Comparison of ENCODE assay signal across 8 cellular contexts in the genomic region with DNA sequence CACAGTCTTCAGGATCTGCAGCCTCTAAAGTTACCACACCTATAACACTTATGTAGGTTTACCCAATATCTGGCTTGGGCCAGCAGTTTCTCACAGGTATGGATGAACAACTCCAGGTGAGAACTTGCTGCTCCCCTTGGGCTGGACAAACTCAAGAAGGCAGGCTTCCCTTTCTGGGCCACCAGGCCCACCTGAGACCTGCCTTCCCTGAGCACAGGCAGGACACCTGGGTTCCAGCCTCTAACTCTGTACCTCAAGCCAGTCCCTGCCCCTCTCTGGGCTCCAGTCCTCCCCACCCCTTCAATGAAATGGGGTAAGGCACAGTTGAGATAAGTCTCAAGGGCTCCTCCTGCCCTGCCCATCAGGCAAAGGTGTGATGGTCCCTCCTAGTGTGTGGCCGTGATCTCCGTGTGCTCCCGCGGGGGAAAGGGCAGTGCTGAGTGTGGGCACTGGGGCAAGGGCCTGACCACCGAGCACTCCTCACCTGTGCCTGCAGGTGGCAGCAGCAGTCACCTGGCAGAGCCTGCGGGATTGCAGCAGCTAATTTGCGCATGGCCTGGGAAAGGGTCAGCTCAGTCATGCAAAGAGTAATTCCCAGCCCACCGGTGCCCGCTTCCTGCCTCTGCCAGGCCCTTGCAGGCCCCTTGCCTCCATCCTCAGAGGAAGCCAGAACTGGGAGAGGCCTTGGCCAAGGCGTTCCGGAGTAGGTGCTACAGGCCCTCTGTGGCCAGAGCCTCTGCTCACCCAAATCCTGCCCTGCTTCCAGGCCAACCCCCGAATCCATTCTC. TPM values are rescaled to one million over a fixed set of nuclear protein-coding genes. Genes with fewer than 3 reads are reported as not detected.
A peak's percentile ranks its signal among the peaks of the same experiment; 100 is the strongest.
DNase-seq lines count a peak whose midpoint lies in the region; ATAC-seq, FAIRE-seq and TF ChIP-seq lines count a peak whose summit lies in the region.

No MANE protein-coding gene starts in this region.

- ATAC-seq in HG03439 (IDR thresholded peaks at IDR 0.05; ENCODE audit: unreplicated experiment), result peak; percentile 46
- peak; percentile 93 for ATAC-seq in mucosa of descending colon
- ATAC-seq in HG03520 (IDR thresholded peaks at IDR 0.05; ENCODE audit: unreplicated experiment), result no peak

- TF ChIP-seq POLR2A in H1 (IDR thresholded peaks at IDR 0.05; ENCODE audit: control extremely low read depth in 1 of 2, low read depth in 2 of 2, low read length in 2 of 2), result no peak

- intact Hi-C loops in mucosa of descending colon (cut with DNase I, micrococcal nuclease), result no loop called here

- no peak for TF ChIP-seq EP300 in H1 (IDR thresholded peaks at IDR 0.05; ENCODE audit: borderline replicate concordance in 1 of 2, low read depth in 2 of 2, low read length in 2 of 2)

- H2BK15ac ChIP-seq in H1 (ENCODE audit: low read length), result peak overlapping the region; percentile 99; the same call in 1 of the 2 replicates

- H4K5ac ChIP-seq in H1 (ENCODE audit: insufficient read length, low read depth, low read length), result no peak overlapping the region

- 19% methylated on average over 12 of the region's 12 CpGs; no CpG with 5 or more reads in 1 of the 2 experiments for WGBS in H1 (ENCODE audit: extremely low coverage in 1 of 2, insufficient coverage in 1 of 2, insufficient read length in 1 of 2, insufficient replicate concordance in 2 of 2, low coverage in 1 of 2, low lambda C conversion rate in 2 of 2, missing lambda C conversion rate in 1 of 2), 2 experiments

- peak overlapping the region; percentile 10; the same call in 1 of the 2 replicates for H3K18ac ChIP-seq in H1 (ENCODE audit: extremely low read depth, low read length)

- no peak overlapping the region; the same call in none of the 2 replicates for H4K8ac ChIP-seq in H1 (ENCODE audit: extremely low read depth, insufficient read depth, low read length)

- H3K4me2 ChIP-seq in SU-DHL-6 (ENCODE audit: low read depth, low read length, poor library complexity, severe bottlenecking) (no peak overlapping the region), H1 (ENCODE audit: insufficient read depth in 1 of 2, low read depth in 2 of 2, low read length in 2 of 2) (peak overlapping the region in 1 of 2 experiments; percentile 34; a peak in 2 of 4 replicates)

- H3K14ac ChIP-seq in H1 (ENCODE audit: insufficient read length), result no peak overlapping the region

- 0 out of 2 replicates have a peak overlapping the region, but pooled peaks have one; percentile 38 for H2BK5ac ChIP-seq in H1 (ENCODE audit: low read depth, low read length)

- no peaks in the 10 kb centered on the region for H3F3A ChIP-seq in SU-DHL-6 (ENCODE audit: insufficient read depth)

- H4K20me1 ChIP-seq in SU-DHL-6 (ENCODE audit: low read depth, low read length) (no peaks in the 10 kb centered on the region), H1 (replicated peaks in 1 of 2; ENCODE audit: control insufficient read depth in 1 of 2, insufficient read depth in 2 of 2, low read length in 2 of 2) (no peaks in the 10 kb centered on the region)

- H2BK20ac ChIP-seq in H1 (ENCODE audit: low read length), result peak overlapping the region; percentile 40; the same call in 1 of the 2 replicates

- peak overlapping the region; percentile 48 for H3K4ac ChIP-seq in H1 (replicated peaks; ENCODE audit: insufficient read length, low read depth, low read length)

- no peak overlapping the region for H3K56ac ChIP-seq in H1 (replicated peaks; ENCODE audit: insufficient read length, low read depth, low read length)

- TF ChIP-seq CTCF in SU-DHL-6 (IDR thresholded peaks at IDR 0.05; ENCODE audit: insufficient read depth, low read length, poor library complexity, severe bottlenecking) (peak; percentile 33), H1 (IDR thresholded peaks at IDR 0.05; ENCODE audit: control extremely low read depth in 1 of 3, insufficient read depth in 1 of 3, low read depth in 1 of 3, low read length in 3 of 3) (peak; percentile 95 to 100 (median 99)), mucosa of descending colon (IDR thresholded peaks at IDR 0.05) (peak; percentile 79)

- H3K9ac ChIP-seq in SU-DHL-6 (ENCODE audit: low read length), result no peak overlapping the region
- no peak overlapping the region for H3K9ac ChIP-seq in H1 (replicated peaks in 1 of 4; ENCODE audit: extremely low read depth in 1 of 4, low read depth in 3 of 4, low read length in 3 of 4)

- FAIRE-seq in H1 (lab: Jason Lieb, UNC), result peak; percentile 19

- no peak overlapping the region for H4K91ac ChIP-seq in H1 (replicated peaks; ENCODE audit: insufficient read length, low read length)

- no peaks in the 10 kb centered on the region for H3K79me1 ChIP-seq in H1 (ENCODE audit: low read depth, low read length)

- CTCF ChIA-PET in H1 (lab: Charles Lee; ENCODE audit: partially characterized antibody), result interaction anchor here (0.8 to 8.5 kb wide), 27 partner anchors 9 to 419 kb away, joined by 3 to 111 read pairs (median 5); a partner anchor contains a TSS

- H3K79me2 ChIP-seq in SU-DHL-6 (ENCODE audit: insufficient read depth, low read length), result no peaks in the 10 kb centered on the region
- H3K79me2 ChIP-seq in H1 (ENCODE audit: control insufficient read depth in 1 of 2, insufficient read depth in 2 of 2, low read length in 2 of 2), result no peaks in the 10 kb centered on the region

- H3K27me3 ChIP-seq in SU-DHL-6 (ENCODE audit: low read length) (no peaks in the 10 kb centered on the region), H1 (replicated peaks in 1 of 4; ENCODE audit: control insufficient read depth in 3 of 4, extremely low read depth in 1 of 4, insufficient read depth in 3 of 4, low read length in 3 of 4) (no peaks in the 10 kb centered on the region; a peak in 1 of 7 replicates)

- H3K9me2 ChIP-seq in SU-DHL-6 (replicated peaks; ENCODE audit: insufficient read depth, low read length), result no peaks in the 10 kb centered on the region

- H3K9me3 ChIP-seq in SU-DHL-6 (ENCODE audit: insufficient read depth, low read length), result no peaks in the 10 kb centered on the region
- no peaks in the 10 kb centered on the region for H3K9me3 ChIP-seq in H1 (ENCODE audit: insufficient read depth in 2 of 2, low read depth in 1 of 2, low read length in 1 of 2)
- H3K9me3 ChIP-seq in mucosa of descending colon, result no peaks in the 10 kb centered on the region

- H3K4me1 ChIP-seq in H1 (replicated peaks in 1 of 4; ENCODE audit: control insufficient read depth in 3 of 4, insufficient read depth in 4 of 4, low read length in 3 of 4) (no peaks in the 10 kb centered on the region; a peak in 1 of 7 replicates), mucosa of descending colon (ENCODE audit: low read depth) (peaks cover 5% of the 10 kb centered on the region)

- DNase-seq in NCI-H1417 (lab: John Stamatoyannopoulos, UW) (peak; percentile 5 to 75 (median 57)), NCI-H1417 treated with DMSO at 0.1 percent for 48 hours (lab: John Stamatoyannopoulos, UW) (no peak), H1 (ENCODE audit: low read depth in 1 of 2, low spot score in 2 of 2) (peak; percentile 59 to 87), mucosa of descending colon (peak; percentile 68 to 83 (median 72)), AML-193 (lab: John Stamatoyannopoulos, UW) (no peak)

- H3K23me2 ChIP-seq in H1 (ENCODE audit: low read depth, low read length), result no peaks in the 10 kb centered on the region

- peak; percentile 81 to 86 for TF ChIP-seq RAD21 in H1 (IDR thresholded peaks at IDR 0.05 in 1 of 2, conservative IDR thresholded peaks at IDR 0.05 in 1 of 2; ENCODE audit: low read depth in 2 of 2, low read length in 2 of 2)

- no peak overlapping the region for H2BK120ac ChIP-seq in H1 (replicated peaks; ENCODE audit: low read depth, low read length)

- no peak overlapping the region for H3K23ac ChIP-seq in H1 (ENCODE audit: insufficient read length)

- POLR2A ChIA-PET in H1 (lab: Charles Lee; ENCODE audit: partially characterized antibody), result interaction anchor here (1.6 kb wide), 1 partner anchor 27 kb away, joined by 4 read pairs; no protein-coding TSS in a partner anchor

- H3K4me3 ChIP-seq in SU-DHL-6 (ENCODE audit: insufficient read depth, low read length, poor library complexity, severe bottlenecking) (no peak overlapping the region), H1 (ENCODE audit: extremely low read depth in 1 of 4, insufficient read depth in 2 of 4, low read depth in 3 of 4, low read length in 4 of 4) (no peak overlapping the region), mucosa of descending colon (no peak overlapping the region)

- no peak overlapping the region for H2AK5ac ChIP-seq in H1 (ENCODE audit: low read depth, low read length)

- H3K27ac ChIP-seq in SU-DHL-6 (ENCODE audit: low read depth, low read length), result no peak overlapping the region
- no peak overlapping the region for H3K27ac ChIP-seq in H1 (ENCODE audit: low read depth, low read length)

- H3K36me3 ChIP-seq in SU-DHL-6 (ENCODE audit: low read length) (no peaks in the 10 kb centered on the region), H1 (ENCODE audit: control insufficient read depth in 2 of 4, insufficient read depth in 4 of 4, low read length in 3 of 4) (no peaks in the 10 kb centered on the region), mucosa of descending colon (ENCODE audit: low read depth) (no peaks in the 10 kb centered on the region)

- H2AFZ ChIP-seq in SU-DHL-6 (ENCODE audit: low read depth, low read length, severe bottlenecking) (no peak overlapping the region), H1 (ENCODE audit: low read length) (peak overlapping the region; percentile 69)

- H2BK12ac ChIP-seq in H1 (ENCODE audit: low read depth, low read length), result no peak overlapping the region

RNA-seq across cellular contexts. Expression of a gene that starts 28.2 kb away (rescaled TPM):
- total RNA-seq in H1 (2021; fragmentation: NEBNext Ultra II Directional; extraction: Animal tissue kit (Norgen Biotek cat#: 25700)), result 0.78 and 1.3 TPM in 2 replicates
- 2.6 and 2.9 TPM in 2 replicates for polyA plus RNA-seq in H1 (2011; rRNA removed)
- 1.3 TPM for polyA plus RNA-seq in H1 (2011; cell fraction: cytosol; rRNA removed)
- 1.6 TPM for polyA plus RNA-seq in H1 (2011; cell fraction: nucleus; rRNA removed)
- 0.99 to 2.2 TPM (median 1.4 TPM) in 4 replicates for polyA plus RNA-seq in H1 (2012, experiment 1 of 2)
- polyA plus RNA-seq in H1 (2012, experiment 2 of 2), result 1.4 TPM
- polyA plus RNA-seq in H1 (2013, experiment 1 of 2), result 2.8 TPM
- 3.7 TPM for polyA plus RNA-seq in H1 (2013, experiment 2 of 2)
- polyA minus RNA-seq in H1 (2011; rRNA and poly(A)+ RNA removed), result 1.2 and 1.7 TPM in 2 replicates
- 0.81 TPM for polyA minus RNA-seq in H1 (2011; cell fraction: cytosol; rRNA and poly(A)+ RNA removed)
- polyA minus RNA-seq in H1 (2011; cell fraction: nucleus; rRNA and poly(A)+ RNA removed), result 3.1 TPM
- total RNA-seq in mucosa of descending colon, result 100 to 1,000 TPM in 1 of 3 donors, 10 to 100 TPM in 2; 37.0 to 104 (median 98.4) TPM

RNA-seq across cellular contexts. Expression of a gene that starts 57.8 kb away (rescaled TPM):
- 8.6 and 10.5 TPM in 2 replicates for total RNA-seq in H1 (2021; fragmentation: NEBNext Ultra II Directional; extraction: Animal tissue kit (Norgen Biotek cat#: 25700))
- polyA plus RNA-seq in H1 (2011; rRNA removed), result 14.8 and 16.5 TPM in 2 replicates
- polyA plus RNA-seq in H1 (2011; cell fraction: cytosol; rRNA removed), result 6.7 TPM
- polyA plus RNA-seq in H1 (2011; cell fraction: nucleus; rRNA removed), result 17.8 TPM
- 7.0 to 10.8 TPM (median 8.9 TPM) in 4 replicates for polyA plus RNA-seq in H1 (2012, experiment 1 of 2)
- 10.2 TPM for polyA plus RNA-seq in H1 (2012, experiment 2 of 2)
- polyA plus RNA-seq in H1 (2013, experiment 1 of 2), result 5.0 TPM
- polyA plus RNA-seq in H1 (2013, experiment 2 of 2), result 5.4 TPM
- 9.6 and 11.4 TPM in 2 replicates for polyA minus RNA-seq in H1 (2011; rRNA and poly(A)+ RNA removed)
- 5.7 TPM for polyA minus RNA-seq in H1 (2011; cell fraction: cytosol; rRNA and poly(A)+ RNA removed)
- polyA minus RNA-seq in H1 (2011; cell fraction: nucleus; rRNA and poly(A)+ RNA removed), result 5.4 TPM
- total RNA-seq in mucosa of descending colon, result 1 to 10 TPM in 2 of 3 donors, under 1 TPM in 1; 0.51 to 1.6 (median 1.1) TPM

Comparison
In these comparisons a context has a peak if more than half of its experiments do, and no peak if none do; other contexts are left out.
1. DNase-seq: peak in NCI-H1417 (3 of 3), H1 (2 of 2) and mucosa of descending colon (3 of 3); none in NCI-H1417 treated with DMSO at 0.1 percent for 48 hours (single experiment) and AML-193 (0 of 2).
2. CTCF ChIP-seq: peak in every context shown above with its lines; median percentile 99 in H1; 79 in mucosa of descending colon; 33 in SU-DHL-6.
3. RNA of a gene that starts 28.2 kb away (total RNA-seq): 37.0 to 104 TPM in mucosa of descending colon; 0.78 to 1.3 TPM in H1; every median in the first group is over 10 times any median in the second.